Comparison of ENCODE assay signal across 8 cellular contexts in the genomic region with DNA sequence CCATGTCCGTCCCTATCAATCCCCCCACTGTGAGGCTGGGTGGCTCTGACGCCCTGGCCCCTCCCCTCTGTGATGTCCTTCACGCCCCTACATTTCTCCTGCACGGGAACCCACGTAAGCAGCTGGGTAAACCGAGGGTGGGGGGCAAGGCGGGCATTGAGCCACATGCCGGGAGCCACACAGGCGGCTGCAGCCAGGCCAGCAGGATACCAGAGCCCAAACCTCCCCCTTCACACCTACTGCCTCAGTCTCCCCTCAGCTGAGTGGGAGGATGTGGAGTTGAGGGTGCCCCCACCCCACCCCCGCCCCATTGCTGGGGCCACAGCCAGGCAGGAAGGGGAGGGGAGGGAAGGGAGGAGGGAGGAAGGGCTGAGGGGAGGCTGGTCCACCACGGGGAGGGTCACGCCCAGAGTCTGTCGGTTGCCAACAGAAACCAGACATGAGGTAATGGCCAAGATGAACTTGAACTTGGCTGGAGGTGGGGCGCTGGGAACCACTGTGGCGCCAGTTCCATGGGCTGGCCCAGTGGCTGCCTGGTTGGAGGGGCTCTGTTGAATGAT. TPM values are rescaled to one million over a fixed set of nuclear protein-coding genes. Genes with fewer than 3 reads are reported as not detected.
DNase-seq lines count a peak whose midpoint lies in the region; ATAC-seq and TF ChIP-seq lines count a peak whose summit lies in the region.

No MANE protein-coding gene starts in this region.

- ATAC-seq in left lobe of liver: peak; percentile 74
- peak; percentile 85 for ATAC-seq in thoracic aorta (ENCODE audit: insufficient number of reproducible peaks, low FRiP score, low read depth)
- no peak for ATAC-seq in GM21737 (IDR thresholded peaks at IDR 0.05; ENCODE audit: unreplicated experiment)
- ATAC-seq in naive thymus-derived CD8-positive, alpha-beta T cell: no peak

- H3K27me3 ChIP-seq in MM.1S (replicated peaks; ENCODE audit: insufficient read depth, low read length) (peaks cover 86% of the 10 kb centered on the region), thoracic aorta (replicated peaks; ENCODE audit: insufficient read depth) (no peaks in the 10 kb centered on the region)

- no peak overlapping the region for H3K4me3 Mint-ChIP-seq in naive thymus-derived CD8-positive, alpha-beta T cell

- H3K9me3 ChIP-seq in MM.1S (replicated peaks; ENCODE audit: insufficient read depth, low read length) (no peaks in the 10 kb centered on the region), thoracic aorta (no peaks in the 10 kb centered on the region)

- H3K79me2 ChIP-seq in MM.1S (ENCODE audit: low read length): no peaks in the 10 kb centered on the region

- no peaks in the 10 kb centered on the region for H3K36me3 ChIP-seq in MM.1S (replicated peaks; ENCODE audit: insufficient read depth, low read length)
- H3K36me3 ChIP-seq in thoracic aorta: peaks cover 34% of the 10 kb centered on the region

- no peaks in the 10 kb centered on the region for H3K9me3 Mint-ChIP-seq in naive thymus-derived CD8-positive, alpha-beta T cell

- H3K4me3 ChIP-seq in MM.1S (ENCODE audit: low read length) (no peak overlapping the region), coronary artery (peak overlapping the region; percentile 54), thoracic aorta (peak overlapping the region; percentile 50)

- DNase-seq in MM.1S (no peak), coronary artery (ENCODE audit: low spot score) (peak; percentile 97), left lobe of liver (ENCODE audit: low spot score) (peak; percentile 74), thoracic aorta (ENCODE audit: low spot score) (peak; percentile 87)
- DNase-seq in activated effector memory CD4-positive, alpha-beta T cell treated with anti-CD3 and anti-CD28 coated beads, Interleukin-2, amount 50 U/mL, for 16 hours: no peak
- DNase-seq in naive thymus-derived CD8-positive, alpha-beta T cell: no peak
- no peak for DNase-seq in activated T-cell treated with anti-CD3 and anti-CD28 coated beads, Interleukin-2, amount 50 U/mL, for 1 hour

- peaks cover 0 to 4% (median 2%) of the 10 kb centered on the region in 4 donors for H3K4me1 Mint-ChIP-seq in naive thymus-derived CD8-positive, alpha-beta T cell

- H3K27ac ChIP-seq in MM.1S (ENCODE audit: low read length) (no peak overlapping the region), coronary artery (peak overlapping the region; percentile 94 to 100), thoracic aorta (peak overlapping the region; percentile 94 to 98)

- H3F3A ChIP-seq in MM.1S (ENCODE audit: insufficient read depth, low read length): no peaks in the 10 kb centered on the region

- H3K9me2 ChIP-seq in MM.1S (replicated peaks; ENCODE audit: insufficient read depth, low read length): no peaks in the 10 kb centered on the region

- peak overlapping the region; percentile 65; the same call in 1 of the 2 replicates for H3K4me2 ChIP-seq in MM.1S (ENCODE audit: low read depth, low read length)

- POLR2A ChIA-PET in naive thymus-derived CD8-positive, alpha-beta T cell (lab: Charles Lee): interaction anchor here (0.6 kb wide), 1 partner anchor 78 kb away, joined by 5 read pairs; no protein-coding TSS in a partner anchor

- no peaks in the 10 kb centered on the region for H3K27me3 Mint-ChIP-seq in naive thymus-derived CD8-positive, alpha-beta T cell

- H3K9ac ChIP-seq in MM.1S (ENCODE audit: low read length): no peak overlapping the region

- H4K20me1 ChIP-seq in MM.1S (ENCODE audit: insufficient read depth, low read length): no peaks in the 10 kb centered on the region

- H3K4me1 ChIP-seq in MM.1S (ENCODE audit: low read length) (peaks cover 19% of the 10 kb centered on the region), thoracic aorta (ENCODE audit: control insufficient read depth in 1 of 2, low read depth in 2 of 2) (peaks cover 32 to 68% of the 10 kb centered on the region in 2 donors)

- no peak overlapping the region for H2AFZ ChIP-seq in MM.1S (ENCODE audit: low read length)

- peaks cover 0 to 13% (median 0%) of the 10 kb centered on the region in 3 donors for H3K36me3 Mint-ChIP-seq in naive thymus-derived CD8-positive, alpha-beta T cell

- TF ChIP-seq CTCF in MM.1S (IDR thresholded peaks at IDR 0.05; ENCODE audit: low read length) (no peak), coronary artery (IDR thresholded peaks at IDR 0.05) (no peak), thoracic aorta (IDR thresholded peaks at IDR 0.05) (no peak)

- peak overlapping the region in 2 of 10 donors; percentile 29 to 43 for H3K27ac Mint-ChIP-seq in naive thymus-derived CD8-positive, alpha-beta T cell

RNA-seq across cellular contexts. Expression of a gene that starts 20.9 kb away (rescaled TPM):
- total RNA-seq in left lobe of liver (10.8 TPM), thoracic aorta (not detected)
- not detected for total RNA-seq in naive thymus-derived CD8-positive, alpha-beta T cell
- under 1 TPM; 0.43 to 0.57 (median 0.53) TPM for polyA plus RNA-seq in naive thymus-derived CD8-positive, alpha-beta T cell

RNA-seq across cellular contexts. Expression of a gene that starts 23.8 kb away (rescaled TPM):
- total RNA-seq in left lobe of liver (not detected), thoracic aorta (not detected)
- not detected for total RNA-seq in naive thymus-derived CD8-positive, alpha-beta T cell
- not detected for polyA plus RNA-seq in naive thymus-derived CD8-positive, alpha-beta T cell

RNA-seq across cellular contexts. Expression of a gene that starts 41.1 kb away (rescaled TPM):
- total RNA-seq in left lobe of liver (5.5 TPM), thoracic aorta (10 to 100 TPM; 22.0 to 24.2 TPM)
- total RNA-seq in naive thymus-derived CD8-positive, alpha-beta T cell: 1 to 10 TPM; 6.5 to 6.6 TPM
- polyA plus RNA-seq in naive thymus-derived CD8-positive, alpha-beta T cell: 10 to 100 TPM in 1 of 3 donors, 1 to 10 TPM in 2; 6.9 to 15.5 (median 7.8) TPM

RNA-seq across cellular contexts. Expression of a gene that starts 46.7 kb away (rescaled TPM):
- 27.4 TPM for total RNA-seq in left lobe of liver
- total RNA-seq in thoracic aorta: 10 to 100 TPM; 29.6 to 33.8 TPM
- 10 to 100 TPM; 61.2 to 65.1 TPM for total RNA-seq in naive thymus-derived CD8-positive, alpha-beta T cell
- polyA plus RNA-seq in naive thymus-derived CD8-positive, alpha-beta T cell: 10 to 100 TPM in 1 of 3 donors, 1 to 10 TPM in 2; 8.1 to 11.8 (median 9.5) TPM

Comparison
In these comparisons a context has a peak if more than half of its experiments do, and no peak if none do; other contexts are left out.
1. DNase-seq: peak in coronary artery (single experiment), left lobe of liver (single experiment) and thoracic aorta (single experiment); none in MM.1S (single experiment), activated effector memory CD4-positive, alpha-beta T cell treated with anti-CD3 and anti-CD28 coated beads, Interleukin-2, amount 50 U/mL, for 16 hours (single experiment), naive thymus-derived CD8-positive, alpha-beta T cell (0 of 10) and activated T-cell treated with anti-CD3 and anti-CD28 coated beads, Interleukin-2, amount 50 U/mL, for 1 hour (single experiment).
2. ATAC-seq: peak in left lobe of liver (single experiment) and thoracic aorta (single experiment); none in GM21737 (single experiment) and naive thymus-derived CD8-positive, alpha-beta T cell (0 of 2).